7 cellular contexts compared by ENCODE assay signal in the genomic region with DNA sequence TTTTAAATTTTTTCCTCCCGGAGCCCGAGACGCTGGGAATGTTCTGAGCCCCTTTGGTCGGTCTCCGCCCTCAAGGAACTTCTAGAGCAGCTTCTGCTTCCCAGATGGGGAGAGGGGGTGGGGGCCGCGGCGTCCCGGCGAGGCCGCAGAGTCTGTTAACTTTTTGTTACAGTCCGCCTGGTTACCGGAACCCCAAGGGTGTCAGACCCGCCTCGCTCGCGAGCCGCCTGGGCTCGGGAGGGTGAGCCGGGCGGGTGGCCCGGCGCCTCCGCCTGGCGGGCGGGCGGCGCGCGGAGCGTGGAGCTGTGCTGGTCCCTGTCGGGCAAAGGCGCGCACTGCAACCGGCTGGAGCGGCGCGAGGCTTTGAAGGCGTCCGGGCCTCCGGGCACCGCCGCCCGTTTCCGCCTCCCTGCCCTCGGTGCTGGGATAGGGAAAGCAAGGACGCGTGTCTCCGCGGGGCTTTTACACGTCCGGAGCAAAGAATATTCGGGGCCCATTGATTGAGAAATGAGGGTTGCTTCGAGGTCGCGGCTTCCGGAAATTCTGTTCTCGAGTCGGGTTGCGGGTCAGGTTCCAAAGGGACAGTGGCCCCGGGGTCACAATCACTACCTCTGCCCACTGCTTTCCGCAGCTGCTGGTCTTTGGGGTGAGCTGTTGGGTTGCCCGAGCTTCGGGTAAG. TPM values are rescaled to one million over a fixed set of nuclear protein-coding genes. Genes with fewer than 3 reads are reported as not detected.
DNase-seq lines count a peak whose midpoint lies in the region; ATAC-seq and TF ChIP-seq lines count a peak whose summit lies in the region.

No MANE protein-coding gene starts in this region.

- H3K4me1 ChIP-seq in endocrine pancreas (ENCODE audit: control insufficient read depth, insufficient read depth, low read length) = peaks cover 7% of the 10 kb centered on the region

- peak; percentile 63 for ATAC-seq in HG02642 (IDR thresholded peaks at IDR 0.05; ENCODE audit: poor library complexity, unreplicated experiment)

- peak overlapping the region; percentile 83 for H3K9ac ChIP-seq in endocrine pancreas (ENCODE audit: control insufficient read depth, insufficient read depth, low read length)

- peak; percentile 95 for TF ChIP-seq CTCF in GM13976 (IDR thresholded peaks at IDR 0.05; ENCODE audit: borderline replicate concordance, control extremely low read depth, extremely low read depth, insufficient read depth, missing control alignments)

- in situ Hi-C loops in GM13976 (cut with MboI; ENCODE audit: low sequenced_read_pairs, unreplicated experiment) = no loop called here

- H3K27me3 ChIP-seq in endocrine pancreas (ENCODE audit: control insufficient read depth, insufficient read depth, low read length) = peaks cover 2% of the 10 kb centered on the region

- DNase-seq in GM13976 (ENCODE audit: low spot score) = peak; percentile 88
- peak; percentile 40 to 79 for DNase-seq in NCI-H526 (lab: John Stamatoyannopoulos, UW)
- DNase-seq in activated CD8-positive, alpha-beta memory T cell treated with anti-CD3 and anti-CD28 coated beads for 24 hours = peak; percentile 92
- DNase-seq in mesenteric fat pad (ENCODE audit: low spot score) = peak; percentile 94
- peak; percentile 62 for DNase-seq in stimulated activated CD8-positive, alpha-beta memory T cell treated with anti-CD3 and anti-CD28 coated beads, Interleukin-15, amount 100 ng/mL, for 1 hour (ENCODE audit: low read depth)

- no peaks in the 10 kb centered on the region for H3K36me3 ChIP-seq in endocrine pancreas (ENCODE audit: control insufficient read depth, insufficient read depth, low read length)

- peak overlapping the region; percentile 48 for H3K4me3 ChIP-seq in endocrine pancreas (ENCODE audit: control insufficient read depth, insufficient read depth, low read length)

- H3K9me3 ChIP-seq in endocrine pancreas (ENCODE audit: control insufficient read depth, low read length) = no peaks in the 10 kb centered on the region

RNA-seq across cellular contexts. Expression of gene HS3ST3B1, which starts 1.7 kb away (rescaled TPM):
- 3.6 TPM for total RNA-seq in mesenteric fat pad

Comparison
In these comparisons a context has a peak if more than half of its experiments do, and no peak if none do; other contexts are left out.
1. Peak in every context shown above with its lines: DNase-seq, ATAC-seq and H3K4me3 ChIP-seq.